ENCODE assay signal across 32 cellular contexts in genomic region chr6:51901766-51902165, GRCh38.
"Had no signal": no experiment of that assay in that cellular context is flagged by ENCODE, and none has a peak within 500 bp of the region (broad histone marks: within the 10 kb centered on the region; RNA-seq: fewer than 3 reads in every experiment).

No MANE protein-coding gene starts in this region.

- H3K27me3 ChIP-seq: right atrium auricular region, testis, transverse colon had no signal

- H3K9ac ChIP-seq: parathyroid adenoma had no signal

- H3K9me3 ChIP-seq: psoas muscle, right atrium auricular region, testis, transverse colon had no signal

- DNase-seq: activated CD4-positive, alpha-beta T cell treated with anti-CD3 and anti-CD28 coated beads for 1 hour; activated CD8-positive, alpha-beta memory T cell treated with anti-CD3 and anti-CD28 coated beads, Interleukin-2, amount 10 ng/mL, durations not matched to agents 7 days and 5 days; activated CD8-positive, alpha-beta T cell treated with anti-CD3 and anti-CD28 coated beads, Interleukin-2, amount 10 ng/mL, durations not matched to agents 7 days and 5 days; activated naive CD4-positive, alpha-beta T cell; activated T-cell treated with anti-CD3 and anti-CD28 coated beads, Interleukin-2, amount 50 U/mL, for 48 hours; anterior cingulate cortex; endodermal cell; foreskin fibroblast; head of caudate nucleus; hippocampal formation; immature natural killer cell; kidney; left colon; midbrain; naive thymus-derived CD4-positive, alpha-beta T cell; nucleus accumbens; psoas muscle; stimulated activated naive CD4-positive, alpha-beta T cell treated with Interleukin-2 at 50 U/mL for 16 hours; T-helper 2 cell; testis; transverse colon had no signal

- H3K27me3 Mint-ChIP-seq: activated CD8-positive, alpha-beta memory T cell treated with anti-CD3 and anti-CD28 coated beads, Interleukin-2, amount 10 ng/mL, durations not matched to agents 7 days and 5 days; central memory CD8-positive, alpha-beta T cell; dendritic cell treated with granulocyte-macrophage colony-stimulating factor and Interleukin-4, amounts not matched to agents 40 ng/mL and 50 ng/mL, for 4 days had no signal

- H3K79me2 ChIP-seq: parathyroid adenoma had no signal

- H3K4me1 ChIP-seq: parathyroid adenoma, psoas muscle, right atrium auricular region, testis, transverse colon had no signal

- FAIRE-seq: bronchial epithelial cell, kidney, urothelium cell line had no signal

- H3K4me2 ChIP-seq: smooth muscle cell had no signal

- H3K36me3 ChIP-seq: right atrium auricular region, transverse colon had no signal

- H3K4me1 Mint-ChIP-seq: activated CD8-positive, alpha-beta memory T cell treated with anti-CD3 and anti-CD28 coated beads, Interleukin-2, amount 10 ng/mL, durations not matched to agents 7 days and 5 days; central memory CD8-positive, alpha-beta T cell; endodermal cell; immature natural killer cell; naive thymus-derived CD4-positive, alpha-beta T cell; WTC11 had no signal

- ATAC-seq: activated CD8-positive, alpha-beta memory T cell treated with anti-CD3 and anti-CD28 coated beads, Interleukin-2, amount 10 ng/mL, durations not matched to agents 7 days and 5 days; activated CD8-positive, alpha-beta T cell treated with anti-CD3 and anti-CD28 coated beads, Interleukin-2, amount 10 ng/mL, durations not matched to agents 7 days and 5 days; activated naive CD4-positive, alpha-beta T cell treated with anti-CD3 and anti-CD28 coated beads, Interleukin-2, amount 50 U/mL, for 72 hours; esophagus mucosa; left colon; naive thymus-derived CD4-positive, alpha-beta T cell; psoas muscle; WTC11 had no signal

- H3K27ac ChIP-seq: parathyroid adenoma, psoas muscle, right atrium auricular region, testis, transverse colon had no signal

- H2AFZ ChIP-seq: parathyroid adenoma had no signal

- H3K36me3 Mint-ChIP-seq: activated CD8-positive, alpha-beta memory T cell treated with anti-CD3 and anti-CD28 coated beads, Interleukin-2, amount 10 ng/mL, durations not matched to agents 7 days and 5 days; activated naive CD4-positive, alpha-beta T cell treated with anti-CD3 and anti-CD28 coated beads, Interleukin-2, amount 50 U/mL, for 72 hours; immature natural killer cell; naive thymus-derived CD4-positive, alpha-beta T cell; WTC11 had no signal

- H3K9me3 Mint-ChIP-seq: activated naive CD4-positive, alpha-beta T cell treated with anti-CD3 and anti-CD28 coated beads, Interleukin-2, amount 50 U/mL, for 72 hours; activated T-helper 2 cell treated with anti-CD3 and anti-CD28 coated beads, Interferon-gamma antibody, Interleukin-2, Interleukin-4, amounts not matched to agents 10 μg/mL and 5 μg/mL and 100 μg/mL, durations not matched to agents 14 hours and 24 hours and 36 hours; central memory CD8-positive, alpha-beta T cell; dendritic cell treated with granulocyte-macrophage colony-stimulating factor and Interleukin-4, amounts not matched to agents 40 ng/mL and 50 ng/mL, for 4 days had no signal

- H3K4me3 ChIP-seq: psoas muscle, right atrium auricular region, smooth muscle cell, testis, transverse colon had no signal

- H3K27ac Mint-ChIP-seq: activated CD8-positive, alpha-beta memory T cell treated with anti-CD3 and anti-CD28 coated beads, Interleukin-2, amount 10 ng/mL, durations not matched to agents 7 days and 5 days; activated CD8-positive, alpha-beta T cell treated with anti-CD3 and anti-CD28 coated beads, Interleukin-2, amount 10 ng/mL, durations not matched to agents 7 days and 5 days; activated naive CD4-positive, alpha-beta T cell treated with anti-CD3 and anti-CD28 coated beads, Interleukin-2, amount 50 U/mL, for 72 hours; activated T-helper 2 cell treated with anti-CD3 and anti-CD28 coated beads, Interferon-gamma antibody, Interleukin-2, Interleukin-4, amounts not matched to agents 10 μg/mL and 5 μg/mL and 100 μg/mL, durations not matched to agents 14 hours and 24 hours and 36 hours; dendritic cell treated with granulocyte-macrophage colony-stimulating factor and Interleukin-4, amounts not matched to agents 40 ng/mL and 50 ng/mL, for 4 days; endodermal cell; immature natural killer cell; naive thymus-derived CD4-positive, alpha-beta T cell; WTC11 had no signal

- H3K4me3 Mint-ChIP-seq: activated CD8-positive, alpha-beta memory T cell treated with anti-CD3 and anti-CD28 coated beads, Interleukin-2, amount 10 ng/mL, durations not matched to agents 7 days and 5 days; activated CD8-positive, alpha-beta T cell treated with anti-CD3 and anti-CD28 coated beads, Interleukin-2, amount 10 ng/mL, durations not matched to agents 7 days and 5 days; central memory CD8-positive, alpha-beta T cell; dendritic cell treated with granulocyte-macrophage colony-stimulating factor and Interleukin-4, amounts not matched to agents 40 ng/mL and 50 ng/mL, for 4 days; endodermal cell; immature natural killer cell; naive thymus-derived CD4-positive, alpha-beta T cell; WTC11 had no signal
